ENCODE assay signal across 1 cellular context in genomic region chr5:63011158-63011557, GRCh38.
TF ChIP-seq lines count a peak whose summit lies in the region.

No MANE protein-coding gene starts in this region.

TF ChIP-seq in GM12878, 131 proteins besides CTCF, POLR2A, EP300 and RAD21 (continued from another document):
- TF ChIP-seq, protein P1, sequence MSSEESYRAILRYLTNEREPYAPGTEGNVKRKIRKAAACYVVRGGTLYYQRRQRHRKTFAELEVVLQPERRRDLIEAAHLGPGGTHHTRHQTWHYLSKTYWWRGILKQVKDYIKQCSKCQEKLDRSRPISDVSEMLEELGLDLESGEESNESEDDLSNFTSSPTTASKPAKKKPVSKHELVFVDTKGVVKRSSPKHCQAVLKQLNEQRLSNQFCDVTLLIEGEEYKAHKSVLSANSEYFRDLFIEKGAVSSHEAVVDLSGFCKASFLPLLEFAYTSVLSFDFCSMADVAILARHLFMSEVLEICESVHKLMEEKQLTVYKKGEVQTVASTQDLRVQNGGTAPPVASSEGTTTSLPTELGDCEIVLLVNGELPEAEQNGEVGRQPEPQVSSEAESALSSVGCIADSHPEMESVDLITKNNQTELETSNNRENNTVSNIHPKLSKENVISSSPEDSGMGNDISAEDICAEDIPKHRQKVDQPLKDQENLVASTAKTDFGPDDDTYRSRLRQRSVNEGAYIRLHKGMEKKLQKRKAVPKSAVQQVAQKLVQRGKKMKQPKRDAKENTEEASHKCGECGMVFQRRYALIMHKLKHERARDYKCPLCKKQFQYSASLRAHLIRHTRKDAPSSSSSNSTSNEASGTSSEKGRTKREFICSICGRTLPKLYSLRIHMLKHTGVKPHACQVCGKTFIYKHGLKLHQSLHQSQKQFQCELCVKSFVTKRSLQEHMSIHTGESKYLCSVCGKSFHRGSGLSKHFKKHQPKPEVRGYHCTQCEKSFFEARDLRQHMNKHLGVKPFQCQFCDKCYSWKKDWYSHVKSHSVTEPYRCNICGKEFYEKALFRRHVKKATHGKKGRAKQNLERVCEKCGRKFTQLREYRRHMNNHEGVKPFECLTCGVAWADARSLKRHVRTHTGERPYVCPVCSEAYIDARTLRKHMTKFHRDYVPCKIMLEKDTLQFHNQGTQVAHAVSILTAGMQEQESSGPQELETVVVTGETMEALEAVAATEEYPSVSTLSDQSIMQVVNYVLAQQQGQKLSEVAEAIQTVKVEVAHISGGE (CRISPR knock-in tag; IDR thresholded peaks at IDR 0.05): no peak
- no peak for TF ChIP-seq POLR2AphosphoS2 (IDR thresholded peaks at IDR 0.05; ENCODE audit: low read depth, low read length)
- TF ChIP-seq ASH2L (IDR thresholded peaks at IDR 0.05; ENCODE audit: borderline replicate concordance, low read depth): no peak
